ENCODE assay signal across 20 cellular contexts in the genomic region with DNA sequence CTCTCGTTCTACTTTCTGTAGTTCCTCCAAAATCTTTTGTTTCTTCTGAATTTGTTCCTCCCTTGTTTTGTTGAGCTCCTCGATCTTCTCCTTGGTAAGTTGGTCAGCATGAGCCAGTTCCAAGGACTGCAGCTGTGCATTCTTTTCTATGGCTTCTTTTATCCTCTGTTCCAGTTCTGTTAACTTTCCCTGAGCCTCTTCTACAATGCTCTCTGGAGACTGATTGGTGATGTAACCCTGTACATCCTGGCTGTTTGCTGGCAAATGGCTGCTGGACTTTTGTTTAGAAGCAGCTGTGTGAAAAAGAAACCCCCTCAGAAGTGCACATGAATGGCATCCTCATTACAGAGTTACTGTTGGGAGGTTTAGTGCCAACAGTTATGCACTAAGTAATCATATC.
A peak's percentile ranks its signal among the peaks of the same experiment; 100 is the strongest.
DNase-seq lines count a peak whose midpoint lies in the region; ATAC-seq and TF ChIP-seq lines count a peak whose summit lies in the region.
"Had no signal": no experiment of that assay in that cellular context is flagged by ENCODE, and none has a peak within 500 bp of the region (broad histone marks: within the 10 kb centered on the region; RNA-seq: fewer than 3 reads in every experiment).

No MANE protein-coding gene starts in this region.

- peak overlapping the region; percentile 50 for H3K27ac ChIP-seq in psoas muscle
- no peak overlapping the region for H3K27ac ChIP-seq in CD4-positive, alpha-beta memory T cell (ENCODE audit: low read depth, low read length)
- H3K27ac ChIP-seq: 22Rv1 had no signal

- peaks cover 62% of the 10 kb centered on the region for H3K36me3 Mint-ChIP-seq in activated T-helper 2 cell treated with anti-CD3 and anti-CD28 coated beads, Interferon-gamma antibody, Interleukin-2, Interleukin-4, amounts not matched to agents 10 μg/mL and 5 μg/mL and 100 μg/mL, durations not matched to agents 14 hours and 24 hours and 36 hours (ENCODE audit: low read depth)
- H3K36me3 Mint-ChIP-seq in CD4-positive, alpha-beta memory T cell, result peaks cover 42 to 62% of the 10 kb centered on the region in 2 donors

- POLR2A ChIA-PET in CD4-positive, alpha-beta memory T cell (lab: Charles Lee; ENCODE audit: partially characterized antibody), result interaction anchor here (0.8 kb wide), 1 partner anchor 118 kb away, joined by 4 read pairs; no protein-coding TSS in a partner anchor

- DNase-seq in NCI-H2107 treated with DMSO at 0.1 percent for 48 hours (lab: John Stamatoyannopoulos, UW; ENCODE audit: unreplicated experiment), result peak; percentile 14
- no peak for DNase-seq in NCI-H2107 (lab: John Stamatoyannopoulos, UW)
- DNase-seq in activated T-helper 2 cell treated with anti-CD3 and anti-CD28 coated beads, Interferon-gamma antibody, Interleukin-2, Interleukin-4, amounts not matched to agents 10 μg/mL and 5 μg/mL and 100 μg/mL, durations not matched to agents 14 hours and 24 hours and 36 hours (ENCODE audit: low spot score), result no peak
- DNase-seq in fibroblast of the conjunctiva (ENCODE audit: low read depth), result peak; percentile 10
- no peak for DNase-seq in psoas muscle
- no peak for DNase-seq in NK-92 treated with Interleukin-12 subunit alpha and Interleukin-12 subunit beta, amount 100 ng/mL, for 24 hours (lab: John Stamatoyannopoulos, UW)
- no peak for DNase-seq in CD4-positive, alpha-beta memory T cell
- DNase-seq: activated CD4-positive, alpha-beta T cell treated with anti-CD3 and anti-CD28 coated beads, Interleukin-2, amount 50 U/mL, for 48 hours; DMS79; mesendoderm; MG63; NCI-H2029; NCI-H748 treated with DMSO at 0.1 percent for 48 hours; SK-N-SH; stimulated activated CD4-positive, alpha-beta T cell treated with anti-CD3 and anti-CD28 coated beads, Interleukin-4, amount 100 ng/mL, for 24 hours had no signal

- H3K4me1 Mint-ChIP-seq in activated T-helper 2 cell treated with anti-CD3 and anti-CD28 coated beads, Interferon-gamma antibody, Interleukin-2, Interleukin-4, amounts not matched to agents 10 μg/mL and 5 μg/mL and 100 μg/mL, durations not matched to agents 14 hours and 24 hours and 36 hours (ENCODE audit: low read depth), result peaks cover 5% of the 10 kb centered on the region
- peaks cover 8 to 18% (median 10%) of the 10 kb centered on the region in 4 donors for H3K4me1 Mint-ChIP-seq in CD4-positive, alpha-beta memory T cell

- intact Hi-C loops in activated T-helper 2 cell treated with anti-CD3 and anti-CD28 coated beads, Interferon-gamma antibody, Interleukin-2, Interleukin-4, amounts not matched to agents 10 μg/mL and 5 μg/mL and 100 μg/mL, durations not matched to agents 14 hours and 24 hours and 36 hours (cut with micrococcal nuclease), result no loop called here
- intact Hi-C loops in psoas muscle (cut with DNase I), result loop anchor here in 1 of 2 donors (5.0 to 10.0 kb wide), 2 partner anchors 45 to 117 kb away; partner anchors contain the start of gene ANKRD17
- intact Hi-C loops in CD4-positive, alpha-beta memory T cell (cut with micrococcal nuclease), result loop anchor here (5.0 kb wide), 2 partner anchors 72 to 438 kb away; no protein-coding TSS in a partner anchor

- H3K4me1 ChIP-seq in psoas muscle, result peaks cover 6% of the 10 kb centered on the region
- no peaks in the 10 kb centered on the region for H3K4me1 ChIP-seq in CD4-positive, alpha-beta memory T cell (ENCODE audit: insufficient read depth, low read length)

- no peaks in the 10 kb centered on the region for H3K27me3 Mint-ChIP-seq in activated T-helper 2 cell treated with anti-CD3 and anti-CD28 coated beads, Interferon-gamma antibody, Interleukin-2, Interleukin-4, amounts not matched to agents 10 μg/mL and 5 μg/mL and 100 μg/mL, durations not matched to agents 14 hours and 24 hours and 36 hours (ENCODE audit: low read depth)
- no peaks in the 10 kb centered on the region for H3K27me3 Mint-ChIP-seq in CD4-positive, alpha-beta memory T cell
- H3K27me3 Mint-ChIP-seq: type B pancreatic cell had no signal

- ATAC-seq in psoas muscle (peak in 1 of 4 donors; percentile 58), HG02759 (IDR thresholded peaks at IDR 0.05; ENCODE audit: unreplicated experiment) (no peak)
- ATAC-seq: Panc1 had no signal

- CTCF ChIA-PET in CD4-positive, alpha-beta memory T cell (lab: Charles Lee; ENCODE audit: partially characterized antibody), result interaction anchor here (1.1 to 2.3 kb wide), 2 partner anchors 11 to 117 kb away, joined by 3 to 11 read pairs; no protein-coding TSS in a partner anchor

- TF ChIP-seq CTCF in psoas muscle (IDR thresholded peaks at IDR 0.05), result no peak

- H3K9me3 Mint-ChIP-seq in activated T-helper 2 cell treated with anti-CD3 and anti-CD28 coated beads, Interferon-gamma antibody, Interleukin-2, Interleukin-4, amounts not matched to agents 10 μg/mL and 5 μg/mL and 100 μg/mL, durations not matched to agents 14 hours and 24 hours and 36 hours, result no peaks in the 10 kb centered on the region
- no peaks in the 10 kb centered on the region for H3K9me3 Mint-ChIP-seq in CD4-positive, alpha-beta memory T cell
- H3K9me3 Mint-ChIP-seq: type B pancreatic cell had no signal

- H3K9me3 ChIP-seq in psoas muscle, result no peaks in the 10 kb centered on the region
- no peaks in the 10 kb centered on the region for H3K9me3 ChIP-seq in CD4-positive, alpha-beta memory T cell (ENCODE audit: control insufficient read depth in 1 of 2, low read length in 2 of 2)
- H3K9me3 ChIP-seq: MG63, SK-N-SH had no signal

- H3K4me3 Mint-ChIP-seq in activated T-helper 2 cell treated with anti-CD3 and anti-CD28 coated beads, Interferon-gamma antibody, Interleukin-2, Interleukin-4, amounts not matched to agents 10 μg/mL and 5 μg/mL and 100 μg/mL, durations not matched to agents 14 hours and 24 hours and 36 hours (ENCODE audit: low read depth), result no peak overlapping the region
- no peak overlapping the region for H3K4me3 Mint-ChIP-seq in CD4-positive, alpha-beta memory T cell
- H3K4me3 Mint-ChIP-seq: type B pancreatic cell had no signal

- H3K4me3 ChIP-seq in psoas muscle, result no peak overlapping the region
- H3K4me3 ChIP-seq in CD4-positive, alpha-beta memory T cell (ENCODE audit: low read length in 2 of 2), result no peak overlapping the region
- H3K4me3 ChIP-seq: coronary artery, MG63 had no signal

- 33 to 67% (median 36%) methylated on average over 2 of the region's 2 CpGs for WGBS in psoas muscle, 3 donors

- H3K27me3 ChIP-seq in psoas muscle (ENCODE audit: insufficient read depth in 3 of 3, low read length in 2 of 3), result no peaks in the 10 kb centered on the region
- no peaks in the 10 kb centered on the region for H3K27me3 ChIP-seq in CD4-positive, alpha-beta memory T cell (ENCODE audit: insufficient read depth, low read length)
- H3K27me3 ChIP-seq: MG63 had no signal

- peak overlapping the region; percentile 54 for H3K27ac Mint-ChIP-seq in activated T-helper 2 cell treated with anti-CD3 and anti-CD28 coated beads, Interferon-gamma antibody, Interleukin-2, Interleukin-4, amounts not matched to agents 10 μg/mL and 5 μg/mL and 100 μg/mL, durations not matched to agents 14 hours and 24 hours and 36 hours
- peak overlapping the region in 2 of 7 donors; percentile 10 to 84 for H3K27ac Mint-ChIP-seq in CD4-positive, alpha-beta memory T cell
- H3K27ac Mint-ChIP-seq: type B pancreatic cell had no signal

- H3K36me3 ChIP-seq in psoas muscle (ENCODE audit: insufficient read depth in 1 of 2, low read depth in 1 of 2), result peaks cover 2 to 96% of the 10 kb centered on the region in 2 donors
- H3K36me3 ChIP-seq in CD4-positive, alpha-beta memory T cell (ENCODE audit: insufficient read depth, low read length), result peaks cover 59% of the 10 kb centered on the region

Comparison
In these comparisons a context has a peak if more than half of its experiments do, and no peak if none do; other contexts are left out.
1. DNase-seq: peak in NCI-H2107 treated with DMSO at 0.1 percent for 48 hours (single experiment) and fibroblast of the conjunctiva (single experiment); none in NCI-H2107 (single experiment), activated T-helper 2 cell treated with anti-CD3 and anti-CD28 coated beads, Interferon-gamma antibody, Interleukin-2, Interleukin-4, amounts not matched to agents 10 μg/mL and 5 μg/mL and 100 μg/mL, durations not matched to agents 14 hours and 24 hours and 36 hours (single experiment), psoas muscle (0 of 2), NK-92 treated with Interleukin-12 subunit alpha and Interleukin-12 subunit beta, amount 100 ng/mL, for 24 hours (single experiment) and CD4-positive, alpha-beta memory T cell (0 of 5).